ENCODE assay signal across 28 cellular contexts in the genomic region with DNA sequence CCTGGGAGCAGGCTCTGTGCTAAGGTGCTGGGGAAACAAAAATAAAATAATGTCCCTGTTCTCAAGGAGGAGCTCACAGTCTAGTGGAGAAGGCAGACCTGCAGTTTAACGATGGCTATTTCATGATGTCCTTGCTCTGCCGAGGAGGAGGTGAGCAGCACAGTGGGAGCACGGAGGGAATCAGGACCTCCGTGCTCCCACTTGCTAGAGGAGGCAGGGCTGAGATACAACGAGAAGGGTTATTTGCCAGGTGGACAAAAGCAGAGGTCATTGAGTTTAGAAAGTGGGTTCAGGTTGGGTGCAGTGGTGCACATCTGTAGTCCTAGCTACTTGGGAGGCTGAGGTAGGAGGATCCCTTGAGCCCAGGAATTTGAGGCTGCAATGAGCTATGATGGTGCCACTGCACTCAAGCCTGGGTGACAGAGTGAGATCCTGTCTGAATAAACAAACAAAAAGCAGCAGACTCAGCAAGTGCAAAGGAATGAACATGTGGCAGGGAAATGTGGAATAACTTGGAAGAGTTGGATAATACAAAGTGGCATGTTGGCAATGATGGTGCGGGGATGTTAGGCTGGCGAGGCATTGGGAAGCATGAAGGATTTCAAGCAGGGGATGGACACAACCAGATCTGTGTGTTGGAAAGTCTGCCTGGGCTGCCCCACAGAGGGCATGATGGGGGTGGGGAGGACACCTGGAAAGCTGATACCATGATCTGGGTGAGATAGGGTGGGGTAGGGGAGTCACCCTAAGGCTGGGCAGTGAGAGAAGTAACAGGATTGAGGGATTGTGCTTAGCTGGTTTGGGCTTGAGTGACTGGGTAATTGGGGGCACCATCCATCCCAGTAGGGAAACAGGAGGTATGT. TPM values are rescaled to one million over a fixed set of nuclear protein-coding genes. Genes with fewer than 3 reads are reported as not detected.
A peak's percentile ranks its signal among the peaks of the same experiment; 100 is the strongest.
DNase-seq lines count a peak whose midpoint lies in the region; ATAC-seq, FAIRE-seq and TF ChIP-seq lines count a peak whose summit lies in the region.
"Had no signal": no experiment of that assay in that cellular context is flagged by ENCODE, and none has a peak within 500 bp of the region (broad histone marks: within the 10 kb centered on the region; RNA-seq: fewer than 3 reads in every experiment).

No MANE protein-coding gene starts in this region.

- H3K4ac ChIP-seq in mesenchymal stem cell (ENCODE audit: low read depth in 1 of 2, low read length in 2 of 2): no peak overlapping the region

- POLR2A ChIA-PET in A549 (lab: Yijun Ruan, JAX): no interaction called here
- POLR2A ChIA-PET in T-cell (lab: Charles Lee): no interaction called here

- no peak overlapping the region for H2BK120ac ChIP-seq in mesenchymal stem cell (ENCODE audit: low read depth, low read length)

- peaks cover 58% of the 10 kb centered on the region for H3K4me1 Mint-ChIP-seq in T-helper 1 cell treated with Interleukin-12 subunit alpha and Interleukin-12 subunit beta and Interleukin-4 antibody, amounts not matched to agents 30 μg/mL and 1 μg/mL, for 36 hours (ENCODE audit: low read depth)
- H3K4me1 Mint-ChIP-seq in T-cell: peaks cover 55 to 58% (median 56%) of the 10 kb centered on the region in 3 donors

- no peaks in the 10 kb centered on the region for H3K9me2 ChIP-seq in GM23248 (ENCODE audit: insufficient read depth)

- no peaks in the 10 kb centered on the region for H3K27me3 Mint-ChIP-seq in T-helper 1 cell treated with Interleukin-12 subunit alpha and Interleukin-12 subunit beta and Interleukin-4 antibody, amounts not matched to agents 30 μg/mL and 1 μg/mL, for 36 hours (ENCODE audit: low read depth)
- peaks cover 0 to 4% of the 10 kb centered on the region in 2 donors for H3K27me3 Mint-ChIP-seq in T-cell

- H3K9me3 ChIP-seq in A549 (no peaks in the 10 kb centered on the region), mesenchymal stem cell (ENCODE audit: control insufficient read depth, low read length) (no peaks in the 10 kb centered on the region), GM23248 (ENCODE audit: low read depth) (no peaks in the 10 kb centered on the region)
- H3K9me3 ChIP-seq: gastrocnemius medialis, prostate gland had no signal

- peaks cover 0 to 4% of the 10 kb centered on the region in 2 experiments for H3K27me3 ChIP-seq in mesenchymal stem cell (ENCODE audit: control insufficient read depth in 1 of 2, insufficient read depth in 1 of 2, low read length in 2 of 2)
- no peaks in the 10 kb centered on the region for H3K27me3 ChIP-seq in GM23248 (replicated peaks; ENCODE audit: insufficient read depth)
- H3K27me3 ChIP-seq: brain microvascular endothelial cell, dorsolateral prefrontal cortex, gastrocnemius medialis had no signal

- no peak overlapping the region for H2BK12ac ChIP-seq in mesenchymal stem cell (ENCODE audit: low read length in 2 of 2)

- H2AFZ ChIP-seq in mesenchymal stem cell (ENCODE audit: low read depth, low read length) (no peak overlapping the region), GM23248 (no peak overlapping the region)

- FAIRE-seq in A549 (lab: Jason Lieb, UNC): no peak
- FAIRE-seq: A204.1 had no signal

- no peaks in the 10 kb centered on the region for H3K79me2 ChIP-seq in GM23248 (ENCODE audit: insufficient read depth)

- no peaks in the 10 kb centered on the region for H3K9me3 Mint-ChIP-seq in T-helper 1 cell treated with Interleukin-12 subunit alpha and Interleukin-12 subunit beta and Interleukin-4 antibody, amounts not matched to agents 30 μg/mL and 1 μg/mL, for 36 hours
- H3K9me3 Mint-ChIP-seq in T-cell: no peaks in the 10 kb centered on the region
- H3K9me3 Mint-ChIP-seq: activated naive CD4-positive, alpha-beta T cell treated with anti-CD3 and anti-CD28 coated beads for 36 hours; WTC11 had no signal

- WGBS in A549 (ENCODE audit: missing lambda C conversion rate): 90% methylated on average over 7 of the region's 7 CpGs
- WGBS in mesenchymal stem cell: 95% methylated on average over 7 of the region's 7 CpGs
- WGBS in GM23248 (ENCODE audit: low coverage in 1 of 2, low lambda C conversion rate in 2 of 2, missing lambda C conversion rate in 2 of 2), 2 experiments: 85 to 86% methylated on average over 7 of the region's 7 CpGs

- no peak for TF ChIP-seq POLR2A in A549 (IDR thresholded peaks at IDR 0.05; ENCODE audit: low read length)

- no peak for TF ChIP-seq RAD21 in A549 (conservative IDR thresholded peaks at IDR 0.05 in 1 of 2, IDR thresholded peaks at IDR 0.05 in 1 of 2)

- H4K8ac ChIP-seq in mesenchymal stem cell (ENCODE audit: low read length): no peak overlapping the region

- no peak overlapping the region for H4K91ac ChIP-seq in mesenchymal stem cell (ENCODE audit: low read length)

- peak overlapping the region; percentile 19 for H2BK15ac ChIP-seq in mesenchymal stem cell (ENCODE audit: low read depth, poor library complexity, severe bottlenecking)

- ATAC-seq in A549 (no peak), T-cell (replicated peaks in 1 of 4) (no peak), GM18907 (IDR thresholded peaks at IDR 0.05; ENCODE audit: unreplicated experiment) (no peak)
- ATAC-seq: gastrocnemius medialis, WTC11 had no signal

- H3K14ac ChIP-seq in mesenchymal stem cell (ENCODE audit: low read length in 2 of 2): no peak overlapping the region

- no peak for TF ChIP-seq CTCF in A549 (IDR thresholded peaks at IDR 0.05)

- H3K9ac ChIP-seq in mesenchymal stem cell (ENCODE audit: low read length) (no peak overlapping the region), GM23248 (no peak overlapping the region)

- H3K4me2 ChIP-seq in A549 (no peak overlapping the region), mesenchymal stem cell (ENCODE audit: low read length, poor library complexity, severe bottlenecking) (no peak overlapping the region), GM23248 (ENCODE audit: unreplicated experiment) (no peak overlapping the region)

- no peaks in the 10 kb centered on the region for H3K79me1 ChIP-seq in mesenchymal stem cell (replicated peaks; ENCODE audit: low read length, poor library complexity, severe bottlenecking)

- peaks cover 25% of the 10 kb centered on the region for H3F3A ChIP-seq in GM23248 (ENCODE audit: insufficient read depth)

- H3K36me3 ChIP-seq in mesenchymal stem cell (ENCODE audit: control insufficient read depth in 1 of 2, insufficient read depth in 2 of 2, low read depth in 1 of 2, low read length in 2 of 2) (no peaks in the 10 kb centered on the region), GM23248 (ENCODE audit: low read depth) (no peaks in the 10 kb centered on the region)
- H3K36me3 ChIP-seq: brain microvascular endothelial cell, gastrocnemius medialis, prostate gland had no signal

- peak overlapping the region; percentile 76 for H3K27ac Mint-ChIP-seq in T-helper 1 cell treated with Interleukin-12 subunit alpha and Interleukin-12 subunit beta and Interleukin-4 antibody, amounts not matched to agents 30 μg/mL and 1 μg/mL, for 36 hours
- H3K27ac Mint-ChIP-seq in T-cell: peak overlapping the region; percentile 5 to 34
- H3K27ac Mint-ChIP-seq: activated naive CD4-positive, alpha-beta T cell treated with anti-CD3 and anti-CD28 coated beads for 36 hours; WTC11 had no signal

- peaks cover 14% of the 10 kb centered on the region for H3K36me3 Mint-ChIP-seq in T-helper 1 cell treated with Interleukin-12 subunit alpha and Interleukin-12 subunit beta and Interleukin-4 antibody, amounts not matched to agents 30 μg/mL and 1 μg/mL, for 36 hours (ENCODE audit: low read depth)
- no peaks in the 10 kb centered on the region for H3K36me3 Mint-ChIP-seq in T-cell
- H3K36me3 Mint-ChIP-seq: WTC11 had no signal

- in situ Hi-C loops in GM23248 (cut with MboI): no loop called here

- no peak overlapping the region for H2BK5ac ChIP-seq in mesenchymal stem cell (ENCODE audit: low read depth, low read length, poor library complexity, severe bottlenecking)

- no peaks in the 10 kb centered on the region for H4K20me1 ChIP-seq in GM23248 (ENCODE audit: insufficient read depth)

- CTCF ChIA-PET in A549 (lab: Yijun Ruan, JAX) (interaction anchor here (0.9 to 5.5 kb wide), 13 partner anchors 9 to 73 kb away, joined by 3 to 36 read pairs (median 4); no protein-coding TSS in a partner anchor), T-cell (lab: Charles Lee) (interaction anchor here in 1 of 2 donors (0.6 to 0.7 kb wide), 2 partner anchors 34 to 271 kb away, joined by 3 read pairs; no protein-coding TSS in a partner anchor)

- TF ChIP-seq EP300 in A549 (IDR thresholded peaks at IDR 0.05): no peak

- H3K23ac ChIP-seq in mesenchymal stem cell (ENCODE audit: low read length in 2 of 2): no peak overlapping the region

- peak overlapping the region; percentile 97 to 99 for H3K27ac ChIP-seq in A549
- H3K27ac ChIP-seq in mesenchymal stem cell (ENCODE audit: low read length, poor library complexity, severe bottlenecking): no peak overlapping the region
- no peak overlapping the region for H3K27ac ChIP-seq in GM23248
- H3K27ac ChIP-seq: brain microvascular endothelial cell, dorsolateral prefrontal cortex, gastrocnemius medialis, prostate gland had no signal

- H3K4me3 ChIP-seq in A549 (no peak overlapping the region), mesenchymal stem cell (ENCODE audit: insufficient read depth in 1 of 2, low read depth in 1 of 2, low read length in 2 of 2) (no peak overlapping the region), GM23248 (no peak overlapping the region)
- H3K4me3 ChIP-seq: dorsolateral prefrontal cortex, gastrocnemius medialis, prostate gland, skin epidermis had no signal

- H3K4me3 Mint-ChIP-seq in T-helper 1 cell treated with Interleukin-12 subunit alpha and Interleukin-12 subunit beta and Interleukin-4 antibody, amounts not matched to agents 30 μg/mL and 1 μg/mL, for 36 hours: peak overlapping the region; percentile 67
- peak overlapping the region in 1 of 3 donors; percentile 78 for H3K4me3 Mint-ChIP-seq in T-cell
- H3K4me3 Mint-ChIP-seq: activated naive CD4-positive, alpha-beta T cell treated with anti-CD3 and anti-CD28 coated beads for 36 hours; WTC11 had no signal

- H3K4me1 ChIP-seq in A549: peaks cover 74% of the 10 kb centered on the region
- peaks cover 43% of the 10 kb centered on the region for H3K4me1 ChIP-seq in mesenchymal stem cell (ENCODE audit: control insufficient read depth, insufficient read depth, low read depth, low read length)
- H3K4me1 ChIP-seq in GM23248 (ENCODE audit: insufficient read depth): peaks cover 54% of the 10 kb centered on the region
- H3K4me1 ChIP-seq: prostate gland had no signal

- H2AK5ac ChIP-seq in mesenchymal stem cell (ENCODE audit: low read length, severe bottlenecking): no peak overlapping the region

- DNase-seq in T-helper 1 cell: no peak
- DNase-seq in A549 (ENCODE audit: low read depth in 1 of 2, low spot score in 1 of 2): no peak
- no peak for DNase-seq in T-cell
- DNase-seq in mesenchymal stem cell: no peak
- DNase-seq in GM23248: no peak
- DNase-seq in mucosa of gallbladder (ENCODE audit: low spot score): no peak
- DNase-seq: activated CD8-positive, alpha-beta memory T cell treated with anti-CD3 and anti-CD28 coated beads, Interleukin-2, amount 50 U/mL, for 48 hours; activated naive CD4-positive, alpha-beta T cell treated with anti-CD3 and anti-CD28 coated beads for 36 hours; brain microvascular endothelial cell; C1 segment of cervical spinal cord; erythroblast; gastrocnemius medialis; GDM1; H7; kidney glomerular epithelial cell; MM.1S; NCI-H1694; NCI-H748 treated with DMSO at 0.1 percent for 48 hours; SHP77 treated with DMSO at 0.1 percent for 48 hours; stimulated activated CD4-positive, alpha-beta T cell treated with anti-CD3 and anti-CD28 coated beads, Interleukin-2, amount 100 ng/mL, for 48 hours had no signal

- no peak overlapping the region for H3K18ac ChIP-seq in mesenchymal stem cell (ENCODE audit: low read depth in 1 of 2, low read length in 2 of 2)

RNA-seq across cellular contexts. Expression of a gene that starts 12.8 kb away (rescaled TPM):
- polyA plus RNA-seq in A549 (2011; rRNA removed) (24.2 and 45.9 TPM in 2 replicates), A549 (2017; fragmentation: RNase III; extraction: RNeasy Plus Mini Kit Qiagen cat#74134 plus additional on column Dnase treatment) (61.6 to 75.9 TPM (median 73.5 TPM) in 3 replicates), GM23248 (2016; fragmentation: Nextera tagmentation; extraction: Ambion mirVana) (0.20 and 0.44 TPM in 2 replicates)
- 18.0 and 30.2 TPM in 2 replicates for polyA plus RNA-seq in A549 (2012; cell fraction: cytosol; rRNA removed)
- polyA plus RNA-seq in A549 (2012; cell fraction: nucleus; rRNA removed): 83.8 and 125 TPM in 2 replicates
- polyA minus RNA-seq in A549 (2011; rRNA and poly(A)+ RNA removed): 62.8 and 79.7 TPM in 2 replicates
- total RNA-seq in T-cell (1 to 10 TPM in 2 of 5 donors, under 1 TPM in 3; 0.55 to 3.7 (median 0.66) TPM), mucosa of gallbladder (0.23 TPM)
- polyA plus RNA-seq in mesenchymal stem cell (2013, experiment 1 of 2): not detected
- 0.12 TPM for polyA plus RNA-seq in mesenchymal stem cell (2013, experiment 2 of 2)
- not detected in 2 replicates for total RNA-seq in GM23248 (2014; rRNA removed; shearing (Covaris generic))
- total RNA-seq: dorsolateral prefrontal cortex had no signal
- polyA plus RNA-seq: neural cell had no signal

RNA-seq across cellular contexts. Expression of a gene that starts 51.0 kb away (rescaled TPM):
- 1.4 and 1.9 TPM in 2 replicates for polyA plus RNA-seq in A549 (2011; rRNA removed)
- polyA plus RNA-seq in A549 (2012; cell fraction: cytosol; rRNA removed): 0.79 and 1.5 TPM in 2 replicates
- polyA plus RNA-seq in A549 (2012; cell fraction: nucleus; rRNA removed): 3.0 and 3.2 TPM in 2 replicates
- 0.72 to 0.84 TPM (median 0.76 TPM) in 3 replicates for polyA plus RNA-seq in A549 (2017; fragmentation: RNase III; extraction: RNeasy Plus Mini Kit Qiagen cat#74134 plus additional on column Dnase treatment)
- 1.7 and 3.3 TPM in 2 replicates for polyA minus RNA-seq in A549 (2011; rRNA and poly(A)+ RNA removed)
- 100 to 1,000 TPM; 173 to 438 (median 340) TPM for total RNA-seq in T-cell
- polyA plus RNA-seq in mesenchymal stem cell (2013, experiment 1 of 2): 0.08 TPM
- 0.14 TPM for polyA plus RNA-seq in mesenchymal stem cell (2013, experiment 2 of 2)
- total RNA-seq in GM23248 (2014; rRNA removed; shearing (Covaris generic)): not detected in 2 replicates
- polyA plus RNA-seq in GM23248 (2016; fragmentation: Nextera tagmentation; extraction: Ambion mirVana): 0.68 and 1.2 TPM in 2 replicates
- total RNA-seq in mucosa of gallbladder: 1.3 TPM
- polyA plus RNA-seq: neural cell had no signal

Comparison
In these comparisons a context has a peak if more than half of its experiments do, and no peak if none do; other contexts are left out.
1. H3K27ac ChIP-seq: peak in A549 (2 of 2); none in mesenchymal stem cell (single experiment) and GM23248 (single experiment).
2. RNA of a gene that starts 51.0 kb away (total RNA-seq): 173 to 438 TPM in T-cell; 1.3 TPM in mucosa of gallbladder (single experiment) and not detected in GM23248; every median in the first group is over 10 times any median in the second.